Comparison of ENCODE assay signal across 8 cellular contexts in genomic region chr10:13890233-13890616, GRCh38.
DNase-seq lines count a peak whose midpoint lies in the region; ATAC-seq and TF ChIP-seq lines count a peak whose summit lies in the region.

No MANE protein-coding gene starts in this region.

- H3K9me3 ChIP-seq in skeletal muscle satellite cell (replicated peaks; ENCODE audit: low read length) = no peaks in the 10 kb centered on the region

- DNase-seq in GM23338 (ENCODE audit: low spot score) (no peak), astrocyte of the spinal cord (ENCODE audit: low read depth, low spot score) (peak; percentile 47), iris pigment epithelial cell (ENCODE audit: low read depth) (peak; percentile 54), GM20000 (ENCODE audit: low spot score) (no peak), activated gamma-delta T cell treated with Interleukin-2 at 50 U/mL for 16 hours (no peak)
- no peak for DNase-seq in activated CD4-positive, CD25-positive, alpha-beta regulatory T cell treated with anti-CD3 and anti-CD28 coated beads, Interleukin-2, amount 50 U/mL, for 72 hours
- no peak for DNase-seq in stimulated activated CD4-positive, alpha-beta T cell treated with anti-CD3 and anti-CD28 coated beads, Interleukin-2, amount 100 ng/mL, for 48 hours

- TF ChIP-seq CTCF in GM23338 (conservative IDR thresholded peaks at IDR 0.05; ENCODE audit: low read depth in 2 of 2) = no peak
- no peak for TF ChIP-seq CTCF in astrocyte of the spinal cord (IDR thresholded peaks at IDR 0.05; ENCODE audit: low read depth, low read length)
- TF ChIP-seq CTCF in GM20000 (IDR thresholded peaks at IDR 0.05; ENCODE audit: extremely low read depth, missing control alignments) = no peak

- H3K27ac ChIP-seq in GM23338 (ENCODE audit: low read depth) = no peak overlapping the region

- peaks cover 50% of the 10 kb centered on the region for H3K4me1 Mint-ChIP-seq in GM23338

- no peaks in the 10 kb centered on the region for H4K20me1 ChIP-seq in GM23338 (replicated peaks; ENCODE audit: insufficient read depth)

- peaks cover 27% of the 10 kb centered on the region for H3K4me1 ChIP-seq in GM23338 (ENCODE audit: insufficient read depth)
- H3K4me1 ChIP-seq in skeletal muscle satellite cell (ENCODE audit: control insufficient read depth, insufficient read depth, low read length) = peaks cover 27% of the 10 kb centered on the region

- no peaks in the 10 kb centered on the region for H3K36me3 ChIP-seq in GM23338 (ENCODE audit: insufficient read depth)
- H3K36me3 ChIP-seq in skeletal muscle satellite cell (ENCODE audit: insufficient read depth, low read length) = no peaks in the 10 kb centered on the region

- H3K9me2 ChIP-seq in GM23338 (ENCODE audit: insufficient read depth) = no peaks in the 10 kb centered on the region

- H3K4me3 Mint-ChIP-seq in GM23338 = peak overlapping the region; percentile 89

- peak overlapping the region; percentile 90 for H3K9ac ChIP-seq in skeletal muscle satellite cell (ENCODE audit: low read depth, low read length)

- in situ Hi-C loops in astrocyte of the spinal cord (cut with HindIII; ENCODE audit: low sequenced_read_pairs) = no loop called here

- H3F3A ChIP-seq in GM23338 (replicated peaks; ENCODE audit: low read depth) = no peaks in the 10 kb centered on the region

- no peaks in the 10 kb centered on the region; the same call in 2 of the 3 replicates for H3K36me3 Mint-ChIP-seq in GM23338 (ENCODE audit: low read depth)

- H3K79me2 ChIP-seq in GM23338 (replicated peaks; ENCODE audit: insufficient read depth) = peaks cover 48% of the 10 kb centered on the region

- no peak overlapping the region for H3K27ac Mint-ChIP-seq in GM23338

- H3K4me3 ChIP-seq in GM23338 (peak overlapping the region; percentile 95), astrocyte of the spinal cord (ENCODE audit: low read depth, low read length) (peak overlapping the region; percentile 72), skeletal muscle satellite cell (ENCODE audit: low read length) (peak overlapping the region; percentile 76)

- ATAC-seq in GM23338 = peak; percentile 14

- H3K27me3 ChIP-seq in GM23338 (ENCODE audit: insufficient read depth) (peaks cover 36% of the 10 kb centered on the region), skeletal muscle satellite cell (ENCODE audit: control insufficient read depth, insufficient read depth, low read length) (no peaks in the 10 kb centered on the region)

- no peak overlapping the region for H2AFZ ChIP-seq in GM23338

- H3K9me3 Mint-ChIP-seq in GM23338 = no peaks in the 10 kb centered on the region

- H3K27me3 Mint-ChIP-seq in GM23338 (ENCODE audit: insufficient read depth, low read depth, poor library complexity) = peaks cover 36% of the 10 kb centered on the region

- peak overlapping the region; percentile 99 for H3K4me2 ChIP-seq in GM23338
- H3K4me2 ChIP-seq in skeletal muscle satellite cell (ENCODE audit: low read length) = peak overlapping the region; percentile 85

TF ChIP-seq in GM23338, 12 proteins besides CTCF, POLR2A, EP300 and RAD21:
- TF ChIP-seq STAT1 (IDR thresholded peaks at IDR 0.05; ENCODE audit: unreplicated experiment) = no peak
- TF ChIP-seq POLR2AphosphoS5 (IDR thresholded peaks at IDR 0.05; ENCODE audit: low read depth) = no peak
- TF ChIP-seq EZH2 (IDR thresholded peaks at IDR 0.05; ENCODE audit: low read depth, unreplicated experiment) = no peak

Comparison
In these comparisons a context has a peak if more than half of its experiments do, and no peak if none do; other contexts are left out.
1. DNase-seq: peak in astrocyte of the spinal cord (single experiment) and iris pigment epithelial cell (single experiment); none in GM23338 (single experiment), GM20000 (single experiment), activated CD4-positive, CD25-positive, alpha-beta regulatory T cell treated with anti-CD3 and anti-CD28 coated beads, Interleukin-2, amount 50 U/mL, for 72 hours (single experiment), activated gamma-delta T cell treated with Interleukin-2 at 50 U/mL for 16 hours (single experiment) and stimulated activated CD4-positive, alpha-beta T cell treated with anti-CD3 and anti-CD28 coated beads, Interleukin-2, amount 100 ng/mL, for 48 hours (0 of 2).
2. Peak in every context shown above with its lines, with median percentiles within 50 percentile points of each other: H3K4me3 ChIP-seq.